6 cellular contexts compared by ENCODE assay signal in genomic region chr19:55117063-55117635, GRCh38. TPM values are rescaled to one million over a fixed set of nuclear protein-coding genes. Genes with fewer than 3 reads are reported as not detected.
A peak's percentile ranks its signal among the peaks of the same experiment; 100 is the strongest.
DNase-seq lines count a peak whose midpoint lies in the region; ATAC-seq and TF ChIP-seq lines count a peak whose summit lies in the region.

No MANE protein-coding gene starts in this region.

- H3K4me3 Mint-ChIP-seq in dendritic cell treated with granulocyte-macrophage colony-stimulating factor and Interleukin-4, amounts not matched to agents 40 ng/mL and 50 ng/mL, for 4 days: peak overlapping the region; percentile 98

- peaks cover 12% of the 10 kb centered on the region for H3K27me3 Mint-ChIP-seq in dendritic cell treated with granulocyte-macrophage colony-stimulating factor and Interleukin-4, amounts not matched to agents 40 ng/mL and 50 ng/mL, for 4 days

- H3K27me3 ChIP-seq in prostate gland (replicated peaks; ENCODE audit: insufficient read depth): no peaks in the 10 kb centered on the region

- H3K4me1 ChIP-seq in prostate gland (replicated peaks): peaks cover 13% of the 10 kb centered on the region

- TF ChIP-seq CTCF in prostate gland (IDR thresholded peaks at IDR 0.05): no peak

- peak overlapping the region; percentile 61 to 69 for H3K4me3 ChIP-seq in prostate gland

- H3K9me3 ChIP-seq in prostate gland: no peaks in the 10 kb centered on the region

- intact Hi-C loops in dendritic cell treated with granulocyte-macrophage colony-stimulating factor and Interleukin-4, amounts not matched to agents 40 ng/mL and 50 ng/mL, for 4 days (cut with micrococcal nuclease): loop anchor here (1.0 to 2.0 kb wide), 2 partner anchors 18 to 43 kb away; no protein-coding TSS in a partner anchor
- intact Hi-C loops in prostate gland (cut with DNase I): loop anchor here (5.0 to 10.0 kb wide), 3 partner anchors 290 to 538 kb away; partner anchors contain the start of genes U2AF2, UBE2S, ZNF524 and ZNF865

- H3K4me1 Mint-ChIP-seq in dendritic cell treated with granulocyte-macrophage colony-stimulating factor and Interleukin-4, amounts not matched to agents 40 ng/mL and 50 ng/mL, for 4 days (ENCODE audit: low read depth): peaks cover 59% of the 10 kb centered on the region

- H3K9me3 Mint-ChIP-seq in dendritic cell treated with granulocyte-macrophage colony-stimulating factor and Interleukin-4, amounts not matched to agents 40 ng/mL and 50 ng/mL, for 4 days: no peaks in the 10 kb centered on the region

- ATAC-seq in GM18502 (IDR thresholded peaks at IDR 0.05; ENCODE audit: poor library complexity, unreplicated experiment) (peak; percentile 7), HG03135 (IDR thresholded peaks at IDR 0.05; ENCODE audit: unreplicated experiment) (peak; percentile 2)

- under 1% methylated on average over 67 of the region's 88 CpGs for WGBS in prostate gland

- H3K36me3 ChIP-seq in prostate gland: no peaks in the 10 kb centered on the region

- H3K36me3 Mint-ChIP-seq in dendritic cell treated with granulocyte-macrophage colony-stimulating factor and Interleukin-4, amounts not matched to agents 40 ng/mL and 50 ng/mL, for 4 days (ENCODE audit: low read depth): peaks cover 53% of the 10 kb centered on the region

- peak overlapping the region; percentile 72 to 78 for H3K27ac ChIP-seq in prostate gland

- peak overlapping the region; percentile 92 for H3K27ac Mint-ChIP-seq in dendritic cell treated with granulocyte-macrophage colony-stimulating factor and Interleukin-4, amounts not matched to agents 40 ng/mL and 50 ng/mL, for 4 days

- DNase-seq in prostate gland (ENCODE audit: low spot score): no peak
- no peak for DNase-seq in middle frontal gyrus (ENCODE audit: extremely low spot score, low spot score)
- no peak for DNase-seq in inferior parietal cortex (ENCODE audit: extremely low spot score)

- no peak for TF ChIP-seq POLR2A in prostate gland (IDR thresholded peaks at IDR 0.05)

RNA-seq across cellular contexts. Expression of gene PPP1R12C, which starts 0.3 kb away (rescaled TPM):
- total RNA-seq in prostate gland: 100 to 1,000 TPM in 1 of 2 donors, 10 to 100 TPM in 1; 67.8 to 164 TPM

RNA-seq across cellular contexts. Expression of gene TNNT1, which starts 31.9 kb away (rescaled TPM):
- total RNA-seq in prostate gland: 10 to 100 TPM in 1 of 2 donors, 1 to 10 TPM in 1; 8.5 to 87.9 TPM

RNA-seq across cellular contexts. Expression of gene TNNI3, which starts 40.4 kb away (rescaled TPM):
- 10 to 100 TPM in 1 of 2 donors, not detected in 1; 12.4 TPM for total RNA-seq in prostate gland

RNA-seq across cellular contexts. Expression of gene EPS8L1, which starts 41.5 kb away (rescaled TPM):
- 10 to 100 TPM; 36.8 to 62.8 TPM for total RNA-seq in prostate gland

RNA-seq across cellular contexts. Expression of gene DNAAF3, which starts 49.3 kb away (rescaled TPM):
- total RNA-seq in prostate gland: 10 to 100 TPM in 1 of 2 donors, under 1 TPM in 1; 0.55 to 16.1 TPM
